In the genomic region with DNA sequence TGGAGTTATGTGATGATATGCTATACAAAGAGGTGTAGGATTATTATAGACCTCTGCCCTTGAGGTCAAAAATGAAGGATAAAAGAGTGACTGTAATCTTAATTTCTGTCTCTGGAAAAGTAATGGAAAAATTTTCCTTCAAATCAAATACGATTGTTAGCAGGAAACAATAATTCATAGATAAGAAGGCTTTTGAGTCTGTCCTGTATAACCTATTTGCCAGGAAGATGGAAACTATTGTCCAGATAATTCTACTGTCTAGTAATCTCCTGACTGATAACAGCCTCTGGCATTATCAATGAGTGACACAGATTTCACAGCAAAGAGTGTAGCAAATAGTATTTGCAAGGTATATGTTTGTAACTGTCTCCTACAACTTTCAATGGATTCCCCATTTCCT, we compare ENCODE assay signal across 34 cellular contexts.
"Had no signal": no experiment of that assay in that cellular context is flagged by ENCODE, and none has a peak within 500 bp of the region (broad histone marks: within the 10 kb centered on the region; RNA-seq: fewer than 3 reads in every experiment).

No MANE protein-coding gene starts in this region.

- FAIRE-seq: astrocyte, TTC549 had no signal

- H3K4me3 ChIP-seq: adrenal gland, body of pancreas, breast epithelium had no signal

- H3K27me3 ChIP-seq: adrenal gland, body of pancreas, brain microvascular endothelial cell, breast epithelium had no signal

- ATAC-seq: activated CD8-positive, alpha-beta T cell treated with anti-CD3 and anti-CD28 coated beads for 36 hours; activated naive CD4-positive, alpha-beta T cell treated with anti-CD3 and anti-CD28 coated beads, Interleukin-2, amount 50 U/mL, for 72 hours; activated T-cell treated with anti-CD3 and anti-CD28 coated beads, Interleukin-2, amount 50 U/mL, for 4 hours; activated T-cell treated with anti-CD3 and anti-CD28 coated beads, Interleukin-2, amount 50 U/mL, for 72 hours; activated T-helper 17 cell treated with anti-CD3 and anti-CD28 coated beads, Interleukin-2, amount 50 U/mL, for 72 hours; body of pancreas; T-cell had no signal

- DNase-seq: activated B cell treated with CpG ODN at 0.5 μM for 24 hours; activated CD4-positive, alpha-beta memory T cell treated with anti-CD3 and anti-CD28 coated beads for 36 hours; activated CD4-positive, alpha-beta T cell treated with anti-CD3 and anti-CD28 coated beads for 4 hours; activated CD4-positive, alpha-beta T cell treated with anti-CD3 and anti-CD28 coated beads, Interleukin-2, amount 10 ng/mL, durations not matched to agents 24 days and 14 days; activated CD4-positive, alpha-beta T cell treated with anti-CD3 and anti-CD28 coated beads, Interleukin-2, amount 50 U/mL, for 1 hour; activated CD4-positive, alpha-beta T cell treated with anti-CD3 and anti-CD28 coated beads, Interleukin-2, amount 50 U/mL, for 4 hours; activated CD4-positive, CD25-positive, alpha-beta regulatory T cell treated with anti-CD3 and anti-CD28 coated beads, Interleukin-2, amount 50 U/mL, for 72 hours; activated CD8-positive, alpha-beta memory T cell treated with anti-CD3 and anti-CD28 coated beads, Interleukin-2, amount 50 U/mL, for 4 hours; activated CD8-positive, alpha-beta T cell treated with anti-CD3 and anti-CD28 coated beads for 36 hours; activated effector memory CD4-positive, alpha-beta T cell treated with anti-CD3 and anti-CD28 coated beads, Interleukin-2, amount 50 U/mL, for 16 hours; activated gamma-delta T cell treated with Interleukin-2 at 50 U/mL for 16 hours; activated naive CD4-positive, alpha-beta T cell; activated naive CD4-positive, alpha-beta T cell treated with anti-CD3 and anti-CD28 coated beads for 36 hours; activated naive CD4-positive, alpha-beta T cell treated with anti-CD3 and anti-CD28 coated beads, Interleukin-2, amount 50 U/mL, for 16 hours; activated naive CD8-positive, alpha-beta T cell treated with anti-CD3 and anti-CD28 coated beads for 36 hours; activated T-cell treated with anti-CD3 and anti-CD28 coated beads for 4 hours; activated T-cell treated with anti-CD3 and anti-CD28 coated beads, Interleukin-2, amount 50 U/mL, for 1 hour; activated T-cell treated with anti-CD3 and anti-CD28 coated beads, Interleukin-2, amount 50 U/mL, for 4 hours; activated T-cell treated with anti-CD3 and anti-CD28 coated beads, Interleukin-2, amount 50 U/mL, for 72 hours; adrenal gland; amniotic stem cell; aorta; body of pancreas; brain microvascular endothelial cell; central memory CD4-positive, alpha-beta T cell; T-cell; T-helper 2 cell; T-helper 9 cell had no signal

- H3K36me3 ChIP-seq: adrenal gland, brain microvascular endothelial cell, breast epithelium had no signal

- H3K9me3 ChIP-seq: adrenal gland, body of pancreas, breast epithelium had no signal

- H3K27ac ChIP-seq: adrenal gland, body of pancreas, brain microvascular endothelial cell, breast epithelium, VCaP had no signal
